Comparison of ENCODE assay signal across 8 cellular contexts in the genomic region with DNA sequence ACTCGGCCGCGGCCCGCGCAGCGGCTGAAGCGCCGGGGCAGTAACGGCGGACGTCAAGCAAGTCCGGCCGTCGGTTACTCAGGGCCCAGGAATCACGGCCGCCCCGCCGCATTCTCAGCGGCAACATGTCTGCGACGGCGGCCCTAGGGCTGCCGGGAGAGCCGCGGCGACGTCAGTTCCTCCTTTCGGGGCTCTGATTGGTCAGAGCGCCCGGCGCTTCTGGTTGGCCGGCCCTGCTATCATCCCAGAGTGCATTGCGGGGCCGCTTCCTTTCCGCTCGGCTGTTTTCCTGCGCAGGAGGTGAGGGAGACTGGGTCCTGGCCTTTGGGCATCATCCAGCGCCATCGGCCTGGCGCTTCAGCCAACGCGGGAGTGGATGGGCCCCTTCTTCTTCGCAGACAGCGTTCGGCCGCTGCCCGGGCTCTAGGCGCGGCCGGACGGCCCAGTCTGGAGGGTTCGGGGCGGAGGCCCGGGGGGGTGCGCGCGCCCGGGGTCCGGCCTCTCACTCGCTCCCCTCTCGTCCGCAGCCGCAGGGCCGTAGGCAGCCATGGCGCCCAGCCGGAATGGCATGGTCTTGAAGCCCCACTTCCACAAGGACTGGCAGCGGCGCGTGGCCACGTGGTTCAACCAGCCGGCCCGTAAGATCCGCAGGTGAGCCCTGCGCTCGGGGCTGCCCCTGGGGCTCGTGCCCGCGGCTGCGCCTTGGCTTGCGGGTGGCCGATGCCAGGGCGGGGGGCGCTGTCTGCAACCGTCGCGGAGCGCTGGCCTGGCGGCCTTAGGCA. TPM values are rescaled to one million over a fixed set of nuclear protein-coding genes. Genes with fewer than 3 reads are reported as not detected.
A peak's percentile ranks its signal among the peaks of the same experiment; 100 is the strongest.
DNase-seq lines count a peak whose midpoint lies in the region; ATAC-seq and TF ChIP-seq lines count a peak whose summit lies in the region.

A gene (plus strand): TSS at position 270 of the 782 bp plus-strand sequence. CDS start 278 bp downstream, at position 548.

- H3K27ac ChIP-seq in rectal smooth muscle tissue (ENCODE audit: low read depth, low read length) (peak within 1 kb of the TSS; percentile 99), vagina (peak within 1 kb of the TSS; percentile 84)

- H3K9me3 ChIP-seq in vagina, result no peaks in the 10 kb centered on the region

- H3K27me3 ChIP-seq in rectal smooth muscle tissue (ENCODE audit: control insufficient read depth, insufficient read depth, low read length) (no peaks in the 10 kb centered on the region), vagina (no peaks in the 10 kb centered on the region)

- H3K4me3 ChIP-seq in astrocyte of the cerebellum (ENCODE audit: low read depth, low read length) (peak within 1 kb of the TSS; percentile 88), rectal smooth muscle tissue (ENCODE audit: low read length) (peak within 1 kb of the TSS; percentile 82), vagina (peak within 1 kb of the TSS; percentile 82 to 88)

- DNase-seq in NCI-H2081 (lab: John Stamatoyannopoulos, UW), result peak; percentile 84 to 91
- DNase-seq in T-helper 9 cell, result peak; percentile 86
- peak; percentile 82 for DNase-seq in astrocyte of the cerebellum (ENCODE audit: low read depth)
- DNase-seq in hepatic stellate cell (ENCODE audit: low spot score), result peak; percentile 99
- peak in 1 of 2 donors; percentile 96 for DNase-seq in vagina (ENCODE audit: extremely low spot score in 2 of 2)

- H3K9ac ChIP-seq in rectal smooth muscle tissue (ENCODE audit: low read length), result peak within 1 kb of the TSS; percentile 90

- TF ChIP-seq CTCF in astrocyte of the cerebellum (IDR thresholded peaks at IDR 0.05; ENCODE audit: low read depth, low read length, missing control alignments) (no peak), vagina (IDR thresholded peaks at IDR 0.05) (no peak)

- in situ Hi-C loops in astrocyte of the cerebellum (cut with HindIII; ENCODE audit: low sequenced_read_pairs), result loop anchor here (5.0 kb wide), 1 partner anchor 127 kb away; a partner anchor contains a TSS

- peak; percentile 59 to 95 for TF ChIP-seq POLR2A in vagina (IDR thresholded peaks at IDR 0.05)

- H3K36me3 ChIP-seq in rectal smooth muscle tissue (ENCODE audit: control insufficient read depth, insufficient read depth, low read length) (peaks cover 43% of the 10 kb centered on the region), vagina (peaks cover 0 to 51% of the 10 kb centered on the region in 2 donors)

- H3K4me1 ChIP-seq in rectal smooth muscle tissue (ENCODE audit: control insufficient read depth, insufficient read depth, low read length) (peaks cover 10% of the 10 kb centered on the region), vagina (peaks cover 54% of the 10 kb centered on the region)

- ATAC-seq in GM18502 (IDR thresholded peaks at IDR 0.05; ENCODE audit: poor library complexity, unreplicated experiment), result peak; percentile 84
- peak; percentile 73 for ATAC-seq in HG02973 (IDR thresholded peaks at IDR 0.05; ENCODE audit: unreplicated experiment)

- intact Hi-C loops in vagina (cut with DNase I), result loop anchor here (5.0 kb wide), 1 partner anchor 142 kb away; a partner anchor contains a TSS

RNA-seq across cellular contexts. Expression of the gene that starts here (rescaled TPM):
- total RNA-seq in vagina, result 8,204 TPM
